In the genomic region with DNA sequence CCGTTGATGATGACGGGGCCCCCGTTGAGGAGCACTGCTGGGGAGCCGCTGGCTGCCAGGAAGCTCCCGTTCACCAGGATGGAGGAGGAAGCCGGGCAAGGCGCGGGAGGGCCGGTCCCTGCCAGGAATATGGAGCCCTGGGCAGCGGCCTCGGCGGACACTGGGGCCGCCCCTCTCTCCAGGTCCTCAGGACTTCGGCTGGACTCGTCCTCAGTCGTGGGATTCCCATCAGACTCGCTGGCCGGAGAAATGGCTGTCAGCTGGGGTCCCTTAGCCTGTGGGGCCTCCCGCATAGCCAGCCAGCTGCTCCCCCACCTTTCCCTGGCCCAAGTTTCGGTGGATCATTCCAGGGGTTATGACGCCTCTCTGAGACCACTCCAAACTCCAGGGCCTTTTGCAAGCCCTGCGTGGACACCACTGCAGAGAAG, we compare ENCODE assay signal across 8 cellular contexts. TPM values are rescaled to one million over a fixed set of nuclear protein-coding genes. Genes with fewer than 3 reads are reported as not detected.
DNase-seq lines count a peak whose midpoint lies in the region; ATAC-seq, FAIRE-seq and TF ChIP-seq lines count a peak whose summit lies in the region.

No MANE protein-coding gene starts in this region.

- H3K9ac ChIP-seq in GM12878 (ENCODE audit: control insufficient read depth, insufficient read depth, low read length): no peak overlapping the region
- peak overlapping the region; percentile 12 for H3K9ac ChIP-seq in iPS-15b (ENCODE audit: low read depth, low read length)

- TF ChIP-seq POLR2A in GM12878 (IDR thresholded peaks at IDR 0.05; ENCODE audit: low read depth, low read length): no peak

- POLR2A ChIA-PET in GM12878 (lab: Charles Lee): interaction anchor here (0.8 to 0.9 kb wide), 2 partner anchors 32 to 50 kb away, joined by 3 read pairs; no protein-coding TSS in a partner anchor

- no peaks in the 10 kb centered on the region; the same call in 1 of the 2 replicates for H4K20me1 ChIP-seq in GM23338 (replicated peaks; ENCODE audit: insufficient read depth)
- no peaks in the 10 kb centered on the region for H4K20me1 ChIP-seq in GM12878 (ENCODE audit: control insufficient read depth, insufficient read depth)

- H3K36me3 Mint-ChIP-seq in GM23338 (ENCODE audit: low read depth): peaks cover 4% of the 10 kb centered on the region; the same call in 2 of the 3 replicates

- peaks cover 30% of the 10 kb centered on the region for H3K27me3 Mint-ChIP-seq in GM23338 (ENCODE audit: insufficient read depth, low read depth, poor library complexity)

- H3K36me3 ChIP-seq in GM23338 (ENCODE audit: insufficient read depth) (no peaks in the 10 kb centered on the region), GM12878 (ENCODE audit: control insufficient read depth in 2 of 2, insufficient read depth in 2 of 2, low read length in 1 of 2) (no peaks in the 10 kb centered on the region), iPS-15b (ENCODE audit: control insufficient read depth, insufficient read depth, low read length) (peaks cover 3% of the 10 kb centered on the region)

- peaks cover 18% of the 10 kb centered on the region for H3F3A ChIP-seq in GM23338 (replicated peaks; ENCODE audit: low read depth)

- TF ChIP-seq EP300 in GM12878 (IDR thresholded peaks at IDR 0.05; ENCODE audit: borderline replicate concordance in 1 of 2, control insufficient read depth in 1 of 2, low read depth in 2 of 2, low read length in 2 of 2): no peak

- RAD21 ChIA-PET in GM12878 (lab: Charles Lee; ENCODE audit: unreplicated experiment): no interaction called here

- no peak for DNase-seq in GM23338 (ENCODE audit: low spot score)
- DNase-seq in GM12878 (ENCODE audit: low read depth, low spot score): no peak
- DNase-seq in globus pallidus (ENCODE audit: low spot score): no peak
- no peak for DNase-seq in MV-4-11 (lab: John Stamatoyannopoulos, UW)

- H2AFZ ChIP-seq in GM23338: no peak overlapping the region
- H2AFZ ChIP-seq in GM12878 (ENCODE audit: control insufficient read depth, low read depth, low read length): no peak overlapping the region

- H3K4me1 Mint-ChIP-seq in GM23338: peaks cover 28% of the 10 kb centered on the region

- H3K4me3 ChIP-seq in GM23338 (peak overlapping the region; percentile 83), GM12878 (peak overlapping the region; percentile 98; the same call in 1 of the 2 replicates), iPS-15b (ENCODE audit: low read depth, low read length) (peak overlapping the region; percentile 87), skin epidermis (peak overlapping the region; percentile 49 to 79 (median 74))

- TF ChIP-seq CTCF in GM23338 (conservative IDR thresholded peaks at IDR 0.05; ENCODE audit: low read depth in 2 of 2) (no peak), GM12878 (IDR thresholded peaks at IDR 0.05 in 2 of 3, conservative IDR thresholded peaks at IDR 0.05 in 1 of 3; ENCODE audit: control insufficient read depth in 2 of 3, extremely low read depth in 1 of 3, insufficient read depth in 1 of 3, low read depth in 3 of 3, low read length in 3 of 3) (no peak)

- TF ChIP-seq RAD21 in GM12878 (IDR thresholded peaks at IDR 0.05; ENCODE audit: insufficient read depth, low read depth, low read length): no peak

- H3K4me1 ChIP-seq in GM23338 (ENCODE audit: insufficient read depth) (peaks cover 40% of the 10 kb centered on the region), GM12878 (ENCODE audit: control insufficient read depth, insufficient read depth, low read length) (peaks cover 4% of the 10 kb centered on the region), iPS-15b (ENCODE audit: control insufficient read depth, insufficient read depth, low read length) (peaks cover 8% of the 10 kb centered on the region)

- H3K27ac ChIP-seq in GM23338 (ENCODE audit: low read depth) (no peak overlapping the region), GM12878 (ENCODE audit: control insufficient read depth, insufficient read depth) (no peak overlapping the region), skin epidermis (peak overlapping the region in 19 of 21 experiments; percentile 67 to 97 (median 89))

- intact Hi-C loops in GM12878 (cut with micrococcal nuclease; ENCODE audit: unreplicated experiment): loop anchor here (5.0 kb wide), 2 partner anchors 35 to 75 kb away; a partner anchor contains a TSS

- H3K9me3 Mint-ChIP-seq in GM23338: no peaks in the 10 kb centered on the region

- WGBS in GM12878 (ENCODE audit: insufficient coverage, insufficient replicate concordance, low lambda C conversion rate, missing lambda C conversion rate): 98% methylated on average over 16 of the region's 22 CpGs

- CTCF ChIA-PET in GM12878 (lab: Yijun Ruan, JAX): interaction anchor here (0.5 to 4.5 kb wide), 3 partner anchors 14 to 1538 kb away, joined by 5 to 110 read pairs (median 17); no protein-coding TSS in a partner anchor

- H3K4me2 ChIP-seq in GM23338: peak overlapping the region; percentile 94
- H3K4me2 ChIP-seq in GM12878 (ENCODE audit: control insufficient read depth, insufficient read depth): peak overlapping the region; percentile 77

- H3K27me3 ChIP-seq in GM23338 (ENCODE audit: insufficient read depth) (no peaks in the 10 kb centered on the region), GM12878 (replicated peaks in 1 of 2; ENCODE audit: control insufficient read depth in 2 of 2, insufficient read depth in 2 of 2, low read length in 1 of 2) (no peaks in the 10 kb centered on the region), iPS-15b (ENCODE audit: control insufficient read depth, insufficient read depth, low read length) (no peaks in the 10 kb centered on the region)

- H3K9me2 ChIP-seq in GM23338 (ENCODE audit: insufficient read depth): no peaks in the 10 kb centered on the region

- H3K27ac Mint-ChIP-seq in GM23338: no peak overlapping the region

- SMC1A ChIA-PET in GM12878 (lab: Charles Lee; ENCODE audit: uncharacterized antibody, unreplicated experiment): no interaction called here

- H3K9me3 ChIP-seq in GM12878 (replicated peaks; ENCODE audit: control insufficient read depth, insufficient read depth, low read length): no peaks in the 10 kb centered on the region
- H3K9me3 ChIP-seq in iPS-15b (ENCODE audit: control insufficient read depth, insufficient read depth, low read length): no peaks in the 10 kb centered on the region

- in situ Hi-C loops in GM12878 (cut with MboI): no loop called here

- H3K79me2 ChIP-seq in GM23338 (replicated peaks; ENCODE audit: insufficient read depth): no peaks in the 10 kb centered on the region
- H3K79me2 ChIP-seq in GM12878 (ENCODE audit: control insufficient read depth, insufficient read depth, low read length): no peaks in the 10 kb centered on the region; the same call in 1 of the 2 replicates

- peak overlapping the region; percentile 86 for H3K4me3 Mint-ChIP-seq in GM23338

- no peak for FAIRE-seq in GM12878 (lab: Jason Lieb, UNC)

- ATAC-seq in GM23338 (no peak), GM12878 (no peak), GM19467 (IDR thresholded peaks at IDR 0.05; ENCODE audit: unreplicated experiment) (no peak), HG03354 (IDR thresholded peaks at IDR 0.05; ENCODE audit: poor library complexity, severe bottlenecking, unreplicated experiment) (no peak)

- BruUV-seq in GM12878 (replicated peaks; lab: Mats Ljungman, UMichigan): no TSS peak

RNA-seq across cellular contexts. Expression of a gene that starts 2.1 kb away (rescaled TPM):
- total RNA-seq in GM23338 (2014; rRNA removed; shearing (Covaris generic)): 16.1 and 22.6 TPM in 2 replicates
- polyA plus RNA-seq in GM23338 (2016; fragmentation: Nextera tagmentation; extraction: Ambion mirVana): 10.1 and 12.4 TPM in 2 replicates
- 5.6 and 6.7 TPM in 2 replicates for total RNA-seq in GM12878 (2013; cell fraction: nucleolus; rRNA removed)
- total RNA-seq in GM12878 (2014; rRNA removed): 3.9 and 5.8 TPM in 2 replicates
- 2.7 TPM in 2 replicates for total RNA-seq in GM12878 (2014; rRNA removed; fragmentation: Illumina TruSeq; extraction: Trizol)
- 10.1 and 10.5 TPM in 2 replicates for total RNA-seq in GM12878 (2021)
- polyA plus RNA-seq in GM12878 (2011; ENCODE audit: low read depth): 0.39 TPM
- polyA plus RNA-seq in GM12878 (2011; rRNA removed): 0.66 and 2.3 TPM in 2 replicates
- 3.5 and 5.5 TPM in 2 replicates for polyA plus RNA-seq in GM12878 (2011; cell fraction: cytosol; rRNA removed)
- 25.1 and 25.5 TPM in 2 replicates for polyA plus RNA-seq in GM12878 (2011; cell fraction: nucleus; rRNA removed)
- 4.4 and 4.8 TPM in 2 replicates for polyA plus RNA-seq in GM12878 (2012)
- 1.2 and 3.3 TPM in 2 replicates for polyA plus RNA-seq in GM12878 (2014; fragmentation: Illumina TruSeq; extraction: Trizol)
- polyA plus RNA-seq in GM12878 (2014; fragmentation: Nextera tagmentation; extraction: Ambion mirVana): not detected
- 8.1 and 9.8 TPM in 2 replicates for polyA plus RNA-seq in GM12878 (2014; rRNA removed)
- polyA plus RNA-seq in GM12878 (2016; fragmentation: Nextera tagmentation; extraction: Ambion mirVana): 1 to 10 TPM; 1.9 to 2.3 TPM
- 1.0 and 2.6 TPM in 2 replicates for polyA minus RNA-seq in GM12878 (2011; rRNA and poly(A)+ RNA removed)
- polyA minus RNA-seq in GM12878 (2011; cell fraction: cytosol; rRNA and poly(A)+ RNA removed): 1.5 and 2.9 TPM in 2 replicates
- 4.0 and 7.3 TPM in 2 replicates for polyA minus RNA-seq in GM12878 (2011; cell fraction: nucleus; rRNA and poly(A)+ RNA removed)

RNA-seq across cellular contexts. Expression of a gene that starts 15.4 kb away (rescaled TPM):
- total RNA-seq in GM23338 (2014; rRNA removed; shearing (Covaris generic)): 18.9 and 24.0 TPM in 2 replicates
- polyA plus RNA-seq in GM23338 (2016; fragmentation: Nextera tagmentation; extraction: Ambion mirVana): 9.2 and 9.8 TPM in 2 replicates
- 24.3 and 27.6 TPM in 2 replicates for total RNA-seq in GM12878 (2013; cell fraction: nucleolus; rRNA removed)
- total RNA-seq in GM12878 (2014; rRNA removed): 5.7 and 6.6 TPM in 2 replicates
- total RNA-seq in GM12878 (2014; rRNA removed; fragmentation: Illumina TruSeq; extraction: Trizol): 4.9 and 5.1 TPM in 2 replicates
- total RNA-seq in GM12878 (2021): 26.7 and 33.6 TPM in 2 replicates
- polyA plus RNA-seq in GM12878 (2011; ENCODE audit: low read depth): 18.1 TPM
- polyA plus RNA-seq in GM12878 (2011; rRNA removed): 3.9 and 5.4 TPM in 2 replicates
- 5.1 and 8.4 TPM in 2 replicates for polyA plus RNA-seq in GM12878 (2011; cell fraction: cytosol; rRNA removed)
- 102 and 132 TPM in 2 replicates for polyA plus RNA-seq in GM12878 (2011; cell fraction: nucleus; rRNA removed)
- polyA plus RNA-seq in GM12878 (2012): 21.5 and 29.6 TPM in 2 replicates
- polyA plus RNA-seq in GM12878 (2014; fragmentation: Illumina TruSeq; extraction: Trizol): 4.0 and 7.6 TPM in 2 replicates
- under 1 TPM; 0.60 to 0.84 TPM for polyA plus RNA-seq in GM12878 (2014; fragmentation: Nextera tagmentation; extraction: Ambion mirVana)
- 27.8 and 35.4 TPM in 2 replicates for polyA plus RNA-seq in GM12878 (2014; rRNA removed)
- polyA plus RNA-seq in GM12878 (2016; fragmentation: Nextera tagmentation; extraction: Ambion mirVana): 1 to 10 TPM; 3.2 to 3.5 TPM
- 4.6 and 15.0 TPM in 2 replicates for polyA minus RNA-seq in GM12878 (2011; rRNA and poly(A)+ RNA removed)
- 3.2 and 4.1 TPM in 2 replicates for polyA minus RNA-seq in GM12878 (2011; cell fraction: cytosol; rRNA and poly(A)+ RNA removed)
- polyA minus RNA-seq in GM12878 (2011; cell fraction: nucleus; rRNA and poly(A)+ RNA removed): 8.1 and 21.7 TPM in 2 replicates

RNA-seq across cellular contexts. Expression of a gene that starts 25.7 kb away (rescaled TPM):
- 33.1 and 45.6 TPM in 2 replicates for total RNA-seq in GM23338 (2014; rRNA removed; shearing (Covaris generic))
- 11.8 and 12.1 TPM in 2 replicates for polyA plus RNA-seq in GM23338 (2016; fragmentation: Nextera tagmentation; extraction: Ambion mirVana)
- 87.3 and 99.9 TPM in 2 replicates for total RNA-seq in GM12878 (2013; cell fraction: nucleolus; rRNA removed)
- 28.7 and 31.2 TPM in 2 replicates for total RNA-seq in GM12878 (2014; rRNA removed)
- total RNA-seq in GM12878 (2014; rRNA removed; fragmentation: Illumina TruSeq; extraction: Trizol): 15.7 and 17.8 TPM in 2 replicates
- 51.3 and 56.0 TPM in 2 replicates for total RNA-seq in GM12878 (2021)
- polyA plus RNA-seq in GM12878 (2011; ENCODE audit: low read depth): 7.9 TPM
- 8.2 and 13.2 TPM in 2 replicates for polyA plus RNA-seq in GM12878 (2011; rRNA removed)
- 16.4 and 22.2 TPM in 2 replicates for polyA plus RNA-seq in GM12878 (2011; cell fraction: cytosol; rRNA removed)
- 55.0 and 67.0 TPM in 2 replicates for polyA plus RNA-seq in GM12878 (2011; cell fraction: nucleus; rRNA removed)
- polyA plus RNA-seq in GM12878 (2012): 17.8 and 24.1 TPM in 2 replicates
- polyA plus RNA-seq in GM12878 (2014; fragmentation: Illumina TruSeq; extraction: Trizol): 5.3 and 10.1 TPM in 2 replicates
- polyA plus RNA-seq in GM12878 (2014; fragmentation: Nextera tagmentation; extraction: Ambion mirVana): 1 to 10 TPM; 3.5 to 3.8 TPM
- 31.7 and 38.9 TPM in 2 replicates for polyA plus RNA-seq in GM12878 (2014; rRNA removed)
- polyA plus RNA-seq in GM12878 (2016; fragmentation: Nextera tagmentation; extraction: Ambion mirVana): 1 to 10 TPM; 5.2 to 7.6 TPM
- polyA minus RNA-seq in GM12878 (2011; rRNA and poly(A)+ RNA removed): 21.9 and 39.8 TPM in 2 replicates
- 10.2 and 18.1 TPM in 2 replicates for polyA minus RNA-seq in GM12878 (2011; cell fraction: cytosol; rRNA and poly(A)+ RNA removed)
- 32.9 and 77.0 TPM in 2 replicates for polyA minus RNA-seq in GM12878 (2011; cell fraction: nucleus; rRNA and poly(A)+ RNA removed)

RNA-seq across cellular contexts. Expression of a gene that starts 33.7 kb away (rescaled TPM):
- 0.16 and 0.28 TPM in 2 replicates for total RNA-seq in GM23338 (2014; rRNA removed; shearing (Covaris generic))
- polyA plus RNA-seq in GM23338 (2016; fragmentation: Nextera tagmentation; extraction: Ambion mirVana) (0.21 TPM in 1 of 2 replicates, not detected in the other), GM12878 (2011; rRNA removed) (0.04 and 0.11 TPM in 2 replicates), GM12878 (2014; fragmentation: Illumina TruSeq; extraction: Trizol) (0.06 TPM in 1 of 2 replicates, not detected in the other), GM12878 (2014; fragmentation: Nextera tagmentation; extraction: Ambion mirVana) (not detected), GM12878 (2014; rRNA removed) (0.04 and 0.05 TPM in 2 replicates), GM12878 (2016; fragmentation: Nextera tagmentation; extraction: Ambion mirVana) (under 1 TPM; 0.19 to 0.66 TPM)
- total RNA-seq in GM12878 (2013; cell fraction: nucleolus; rRNA removed): not detected in 2 replicates
- total RNA-seq in GM12878 (2014; rRNA removed) (0.11 and 0.17 TPM in 2 replicates), GM12878 (2014; rRNA removed; fragmentation: Illumina TruSeq; extraction: Trizol) (not detected in 2 replicates), GM12878 (2021) (not detected in 2 replicates)
- not detected for polyA plus RNA-seq in GM12878 (2011; ENCODE audit: low read depth)
- 0.15 and 0.17 TPM in 2 replicates for polyA plus RNA-seq in GM12878 (2011; cell fraction: cytosol; rRNA removed)
- 0.15 and 0.16 TPM in 2 replicates for polyA plus RNA-seq in GM12878 (2011; cell fraction: nucleus; rRNA removed)
- polyA plus RNA-seq in GM12878 (2012): 0.07 and 0.08 TPM in 2 replicates
- polyA minus RNA-seq in GM12878 (2011; rRNA and poly(A)+ RNA removed): 0.10 and 0.15 TPM in 2 replicates
- polyA minus RNA-seq in GM12878 (2011; cell fraction: cytosol; rRNA and poly(A)+ RNA removed): not detected in 2 replicates
- polyA minus RNA-seq in GM12878 (2011; cell fraction: nucleus; rRNA and poly(A)+ RNA removed): not detected in 2 replicates

RNA-seq across cellular contexts. Expression of a gene that starts 36.2 kb away (rescaled TPM):
- 34.4 and 35.8 TPM in 2 replicates for total RNA-seq in GM23338 (2014; rRNA removed; shearing (Covaris generic))
- polyA plus RNA-seq in GM23338 (2016; fragmentation: Nextera tagmentation; extraction: Ambion mirVana): 9.4 and 12.0 TPM in 2 replicates
- total RNA-seq in GM12878 (2013; cell fraction: nucleolus; rRNA removed): 42.3 and 45.5 TPM in 2 replicates
- total RNA-seq in GM12878 (2014; rRNA removed): 23.6 and 26.4 TPM in 2 replicates
- 8.3 and 11.0 TPM in 2 replicates for total RNA-seq in GM12878 (2014; rRNA removed; fragmentation: Illumina TruSeq; extraction: Trizol)
- total RNA-seq in GM12878 (2021): 50.4 and 61.5 TPM in 2 replicates
- 8.0 TPM for polyA plus RNA-seq in GM12878 (2011; ENCODE audit: low read depth)
- 4.3 and 5.9 TPM in 2 replicates for polyA plus RNA-seq in GM12878 (2011; rRNA removed)
- 10.1 and 12.8 TPM in 2 replicates for polyA plus RNA-seq in GM12878 (2011; cell fraction: cytosol; rRNA removed)
- 23.3 and 70.0 TPM in 2 replicates for polyA plus RNA-seq in GM12878 (2011; cell fraction: nucleus; rRNA removed)
- polyA plus RNA-seq in GM12878 (2012): 20.2 and 20.5 TPM in 2 replicates
- polyA plus RNA-seq in GM12878 (2014; fragmentation: Illumina TruSeq; extraction: Trizol): 11.3 and 17.2 TPM in 2 replicates
- 1 to 10 TPM; 2.5 to 7.1 TPM for polyA plus RNA-seq in GM12878 (2014; fragmentation: Nextera tagmentation; extraction: Ambion mirVana)
- polyA plus RNA-seq in GM12878 (2014; rRNA removed): 25.3 and 31.3 TPM in 2 replicates
- 10 to 100 TPM; 16.1 to 28.8 TPM for polyA plus RNA-seq in GM12878 (2016; fragmentation: Nextera tagmentation; extraction: Ambion mirVana)
- polyA minus RNA-seq in GM12878 (2011; rRNA and poly(A)+ RNA removed): 6.6 and 15.0 TPM in 2 replicates
- 9.8 and 11.3 TPM in 2 replicates for polyA minus RNA-seq in GM12878 (2011; cell fraction: cytosol; rRNA and poly(A)+ RNA removed)
- 5.2 and 19.3 TPM in 2 replicates for polyA minus RNA-seq in GM12878 (2011; cell fraction: nucleus; rRNA and poly(A)+ RNA removed)

Comparison
In these comparisons a context has a peak if more than half of its experiments do, and no peak if none do; other contexts are left out.
1. H3K27ac ChIP-seq: peak in skin epidermis (19 of 21); none in GM23338 (single experiment) and GM12878 (single experiment).
2. Peak in every context shown above with its lines, with median percentiles within 50 percentile points of each other: H3K4me3 ChIP-seq.